ENCODE assay signal across 20 cellular contexts in genomic region chr13:40180776-40181175, GRCh38.
"Had no signal": no experiment of that assay in that cellular context is flagged by ENCODE, and none has a peak within 500 bp of the region (broad histone marks: within the 10 kb centered on the region; RNA-seq: fewer than 3 reads in every experiment).

No MANE protein-coding gene starts in this region.

- H3K9ac ChIP-seq: neural progenitor cell had no signal

- H3K27ac ChIP-seq: esophagus squamous epithelium, heart right ventricle, neural progenitor cell, prostate gland, right atrium auricular region, sigmoid colon, spleen, suprapubic skin, transverse colon, vagina had no signal

- FAIRE-seq: endometrium, keratinocyte had no signal

- DNase-seq: cortex of kidney; effector memory CD8-positive, alpha-beta T cell; esophagus squamous epithelium; foreskin melanocyte; glutamatergic neuron; heart right ventricle; midbrain; naive thymus-derived CD4-positive, alpha-beta T cell; sigmoid colon; spleen; stimulated activated naive B cell treated with anti-CD40 and anti-IgM and Interleukin-4, amounts not matched to agents 10 μg/mL and 1 μg/mL and 100 μg/mL, for 72 hours; transverse colon had no signal

- H3K4me3 ChIP-seq: esophagus squamous epithelium, heart right ventricle, lung, neural progenitor cell, prostate gland, right atrium auricular region, sigmoid colon, spleen, suprapubic skin, transverse colon, vagina had no signal

- H3K27me3 ChIP-seq: esophagus squamous epithelium, heart right ventricle, neural progenitor cell, right atrium auricular region, sigmoid colon, spleen, suprapubic skin, transverse colon, vagina had no signal

- H3K9me3 ChIP-seq: esophagus squamous epithelium, heart right ventricle, prostate gland, right atrium auricular region, sigmoid colon, spleen, suprapubic skin, transverse colon, vagina had no signal

- H3K4me1 ChIP-seq: neural progenitor cell, prostate gland, right atrium auricular region, sigmoid colon, transverse colon, vagina had no signal

- H2AFZ ChIP-seq: neural progenitor cell had no signal

- ATAC-seq: effector memory CD8-positive, alpha-beta T cell; naive thymus-derived CD4-positive, alpha-beta T cell had no signal

- H3K4me2 ChIP-seq: neural progenitor cell had no signal

- H3K36me3 ChIP-seq: esophagus squamous epithelium, heart right ventricle, neural progenitor cell, prostate gland, right atrium auricular region, sigmoid colon, spleen, suprapubic skin, transverse colon, vagina had no signal
